ENCODE assay signal across 15 cellular contexts in genomic region chr3:136657526-136657925, GRCh38.
A peak's percentile ranks its signal among the peaks of the same experiment; 100 is the strongest.
DNase-seq lines count a peak whose midpoint lies in the region; ATAC-seq, FAIRE-seq and TF ChIP-seq lines count a peak whose summit lies in the region.
"Had no signal": no experiment of that assay in that cellular context is flagged by ENCODE, and none has a peak within 500 bp of the region (broad histone marks: within the 10 kb centered on the region; RNA-seq: fewer than 3 reads in every experiment).

No MANE protein-coding gene starts in this region.

- no peak for TF ChIP-seq CTCF in mammary epithelial cell (conservative IDR thresholded peaks at IDR 0.05 in 1 of 2, IDR thresholded peaks at IDR 0.05 in 1 of 2; ENCODE audit: extremely low read depth in 1 of 2, insufficient read depth in 1 of 2, low read depth in 1 of 2, low read length in 2 of 2)
- TF ChIP-seq CTCF in foreskin keratinocyte (conservative IDR thresholded peaks at IDR 0.05), result no peak

- H3K79me2 ChIP-seq in mammary epithelial cell (ENCODE audit: insufficient read depth, low read length), result peaks cover 95% of the 10 kb centered on the region

- H3K9ac ChIP-seq in mammary epithelial cell (ENCODE audit: insufficient read depth, low read length), result no peak overlapping the region

- no peak overlapping the region for H3K4me3 ChIP-seq in mammary epithelial cell (replicated peaks in 1 of 3; ENCODE audit: insufficient read depth in 1 of 3, low read depth in 2 of 3, low read length in 3 of 3)

- H3K4me2 ChIP-seq in mammary epithelial cell (ENCODE audit: insufficient read depth, low read depth, low read length), result no peak overlapping the region

- no peak for TF ChIP-seq POLR2A in GM12891 (IDR thresholded peaks at IDR 0.05; ENCODE audit: low read depth, low read length)

- H2AFZ ChIP-seq in mammary epithelial cell (ENCODE audit: low read depth, low read length), result peak overlapping the region; percentile 2

- peak; percentile 50 for ATAC-seq in foreskin keratinocyte
- no peak for ATAC-seq in HG02759 (IDR thresholded peaks at IDR 0.05; ENCODE audit: unreplicated experiment)
- no peak for ATAC-seq in left lobe of liver
- ATAC-seq: CD8-positive, alpha-beta T cell had no signal

- 50% methylated on average over 3 of the region's 3 CpGs for whole genome bisulfite sequencing in mammary epithelial cell (ENCODE audit: low coverage, missing lambda C conversion rate)

- H3K4me1 ChIP-seq in mammary epithelial cell (ENCODE audit: insufficient read depth, low read length) (peaks cover 6% of the 10 kb centered on the region), foreskin keratinocyte (no peaks in the 10 kb centered on the region)

- H3K27me3 ChIP-seq in mammary epithelial cell (ENCODE audit: insufficient read depth, low read length) (no peaks in the 10 kb centered on the region), foreskin keratinocyte (no peaks in the 10 kb centered on the region)

- DNase-seq in GM12891 (ENCODE audit: insufficient read length, low spot score), result no peak
- peak; percentile 15 for DNase-seq in NCI-H1105 (lab: John Stamatoyannopoulos, UW)
- peak; percentile 42 for DNase-seq in mammary epithelial cell
- DNase-seq in foreskin keratinocyte, result peak; percentile 17 to 51
- no peak for DNase-seq in left lobe of liver (ENCODE audit: low spot score)
- DNase-seq in putamen (ENCODE audit: low spot score), result no peak
- DNase-seq: CD8-positive, alpha-beta T cell; COR-L47; DMS153; DMS79 treated with DMSO at 0.1 percent for 48 hours; GDM1; HCEC 1CT; HFFc6 had no signal

- FAIRE-seq in GM12891 (lab: Jason Lieb, UNC), result peak; percentile 13
- FAIRE-seq: D721Med had no signal

- H3K27ac ChIP-seq in mammary epithelial cell (ENCODE audit: insufficient read depth, low read depth, low read length) (no peak overlapping the region), foreskin keratinocyte (no peak overlapping the region)

- dilution Hi-C loops in mammary epithelial cell (cut with HindIII; ENCODE audit: low sequenced_read_pairs), result no loop called here

- peaks cover 13% of the 10 kb centered on the region for H3K9me3 ChIP-seq in mammary epithelial cell (replicated peaks; ENCODE audit: insufficient read depth, low read length)

- intact Hi-C loops in mammary epithelial cell (cut with micrococcal nuclease), result no loop called here

- H3K36me3 ChIP-seq in mammary epithelial cell (ENCODE audit: insufficient read depth, low read length), result no peaks in the 10 kb centered on the region

- no peaks in the 10 kb centered on the region for H4K20me1 ChIP-seq in mammary epithelial cell (ENCODE audit: insufficient read depth, low read length)

- in situ Hi-C loops in mammary epithelial cell (cut with MboI; ENCODE audit: low sequenced_read_pairs in 2 of 2), result no loop called here

- BruUV-seq in mammary epithelial cell (replicated peaks; lab: Mats Ljungman, UMichigan), result no TSS peak

- CTCF ChIA-PET in mammary epithelial cell (lab: Charles Lee; ENCODE audit: low non-redundant PET), result interaction anchor here (0.7 kb wide), 1 partner anchor 45 kb away, joined by 20 read pairs; no protein-coding TSS in a partner anchor

TF ChIP-seq in GM12891, 5 proteins besides CTCF, POLR2A, EP300 and RAD21:
- TF ChIP-seq TAF1 (IDR thresholded peaks at IDR 0.05; ENCODE audit: low read depth, low read length), result no peak
- TF ChIP-seq POLR2AphosphoS5 (IDR thresholded peaks at IDR 0.05; ENCODE audit: low read depth, low read length), result no peak
- TF ChIP-seq PAX5 (IDR thresholded peaks at IDR 0.05; ENCODE audit: insufficient read depth, low read length, severe bottlenecking), result no peak
- no peak for TF ChIP-seq SPI1 (IDR thresholded peaks at IDR 0.05; ENCODE audit: low read depth, low read length)
- TF ChIP-seq POU2F2 (IDR thresholded peaks at IDR 0.05; ENCODE audit: low read depth, low read length), result no peak

Comparison
In these comparisons a context has a peak if more than half of its experiments do, and no peak if none do; other contexts are left out.
1. DNase-seq: peak in NCI-H1105 (single experiment), mammary epithelial cell (single experiment) and foreskin keratinocyte (2 of 2); none in GM12891 (single experiment), left lobe of liver (single experiment) and putamen (single experiment).